9 cellular contexts compared by ENCODE assay signal in genomic region chr3:189630667-189631372, GRCh38. TPM values are rescaled to one million over a fixed set of nuclear protein-coding genes. Genes with fewer than 3 reads are reported as not detected.
DNase-seq lines count a peak whose midpoint lies in the region; ATAC-seq and TF ChIP-seq lines count a peak whose summit lies in the region.
"Had no signal": no experiment of that assay in that cellular context is flagged by ENCODE, and none has a peak within 500 bp of the region (broad histone marks: within the 10 kb centered on the region; RNA-seq: fewer than 3 reads in every experiment).

No MANE protein-coding gene starts in this region.

- DNase-seq in Right ventricle myocardium superior (no peak), left cardiac atrium (no peak), amygdala (lab: John Stamatoyannopoulos, UW) (no peak), cerebellar cortex (ENCODE audit: low spot score) (no peak), Calu3 (no peak)
- DNase-seq in stimulated activated naive B cell treated with anti-CD40 and anti-IgM and Interleukin-4, amounts not matched to agents 10 μg/mL and 1 μg/mL and 100 μg/mL, for 72 hours = no peak

- H3K36me3 Mint-ChIP-seq in activated T-helper 17 cell treated with anti-CD3 and anti-CD28 coated beads, Interleukin-2, amount 50 U/mL, for 72 hours (ENCODE audit: low read depth) = no peaks in the 10 kb centered on the region
- H3K36me3 Mint-ChIP-seq in stimulated activated naive B cell treated with anti-CD40 and anti-IgM and Interleukin-4, amounts not matched to agents 10 μg/mL and 1 μg/mL and 100 μg/mL, for 72 hours = no peaks in the 10 kb centered on the region
- no peaks in the 10 kb centered on the region for H3K36me3 Mint-ChIP-seq in Calu3 (ENCODE audit: insufficient read depth, unreplicated experiment)

- H3K4me1 Mint-ChIP-seq in activated T-helper 17 cell treated with anti-CD3 and anti-CD28 coated beads, Interleukin-2, amount 50 U/mL, for 72 hours = peaks cover 11% of the 10 kb centered on the region
- peaks cover 0 to 3% of the 10 kb centered on the region in 2 donors for H3K4me1 Mint-ChIP-seq in stimulated activated naive B cell treated with anti-CD40 and anti-IgM and Interleukin-4, amounts not matched to agents 10 μg/mL and 1 μg/mL and 100 μg/mL, for 72 hours
- H3K4me1 Mint-ChIP-seq in Calu3 (ENCODE audit: low read depth, unreplicated experiment) = peaks cover 9% of the 10 kb centered on the region

- intact Hi-C loops in Right ventricle myocardium superior (cut with DNase I) (no loop called here), left cardiac atrium (cut with DNase I) (no loop called here), Calu3 (cut with micrococcal nuclease; ENCODE audit: unreplicated experiment) (no loop called here)

- peak overlapping the region; percentile 44 for H3K27ac Mint-ChIP-seq in activated T-helper 17 cell treated with anti-CD3 and anti-CD28 coated beads, Interleukin-2, amount 50 U/mL, for 72 hours
- peak overlapping the region; percentile 48 for H3K27ac Mint-ChIP-seq in stimulated activated naive B cell treated with anti-CD40 and anti-IgM and Interleukin-4, amounts not matched to agents 10 μg/mL and 1 μg/mL and 100 μg/mL, for 72 hours
- H3K27ac Mint-ChIP-seq in Calu3 (ENCODE audit: unreplicated experiment) = no peak overlapping the region

- no peaks in the 10 kb centered on the region for H3K9me3 Mint-ChIP-seq in activated T-helper 17 cell treated with anti-CD3 and anti-CD28 coated beads, Interleukin-2, amount 50 U/mL, for 72 hours
- no peaks in the 10 kb centered on the region for H3K9me3 Mint-ChIP-seq in stimulated activated naive B cell treated with anti-CD40 and anti-IgM and Interleukin-4, amounts not matched to agents 10 μg/mL and 1 μg/mL and 100 μg/mL, for 72 hours
- H3K9me3 Mint-ChIP-seq in Calu3 (ENCODE audit: low read depth, unreplicated experiment) = no peaks in the 10 kb centered on the region

- BruUV-seq in Calu3 (replicated peaks; lab: Mats Ljungman, UMichigan) = no TSS peak

- no peaks in the 10 kb centered on the region for H3K27me3 Mint-ChIP-seq in activated T-helper 17 cell treated with anti-CD3 and anti-CD28 coated beads, Interleukin-2, amount 50 U/mL, for 72 hours
- no peaks in the 10 kb centered on the region for H3K27me3 Mint-ChIP-seq in stimulated activated naive B cell treated with anti-CD40 and anti-IgM and Interleukin-4, amounts not matched to agents 10 μg/mL and 1 μg/mL and 100 μg/mL, for 72 hours
- no peaks in the 10 kb centered on the region for H3K27me3 Mint-ChIP-seq in Calu3 (ENCODE audit: unreplicated experiment)

- TF ChIP-seq CTCF in Calu3 (IDR thresholded peaks at IDR 0.05; ENCODE audit: unreplicated experiment) = no peak

- ATAC-seq in Right ventricle myocardium superior (ENCODE audit: poor library complexity) (peak; percentile 31), left cardiac atrium (no peak), HG03135 (IDR thresholded peaks at IDR 0.05; ENCODE audit: unreplicated experiment) (peak; percentile 50)
- ATAC-seq in activated T-helper 17 cell treated with anti-CD3 and anti-CD28 coated beads, Interleukin-2, amount 50 U/mL, for 72 hours (replicated peaks) = peak; percentile 52
- peak; percentile 55 to 71 for ATAC-seq in stimulated activated naive B cell treated with anti-CD40 and anti-IgM and Interleukin-4, amounts not matched to agents 10 μg/mL and 1 μg/mL and 100 μg/mL, for 72 hours (replicated peaks)

- CTCF ChIA-PET in Calu3 (lab: Charles Lee) = interaction anchor here (0.5 to 1.2 kb wide), 3 partner anchors 9 to 705 kb away, joined by 3 to 4 read pairs (median 4); no protein-coding TSS in a partner anchor

- peak overlapping the region; percentile 58 for H3K4me3 Mint-ChIP-seq in activated T-helper 17 cell treated with anti-CD3 and anti-CD28 coated beads, Interleukin-2, amount 50 U/mL, for 72 hours
- no peak overlapping the region for H3K4me3 Mint-ChIP-seq in stimulated activated naive B cell treated with anti-CD40 and anti-IgM and Interleukin-4, amounts not matched to agents 10 μg/mL and 1 μg/mL and 100 μg/mL, for 72 hours
- H3K4me3 Mint-ChIP-seq in Calu3 (ENCODE audit: low read depth, unreplicated experiment) = no peak overlapping the region

RNA-seq across cellular contexts. Expression of gene TP63, which starts 0.4 kb away (rescaled TPM):
- total RNA-seq in Right ventricle myocardium superior = 0.11 TPM
- total RNA-seq in left cardiac atrium = under 1 TPM; 0.31 to 0.35 TPM
- total RNA-seq in activated T-helper 17 cell treated with anti-CD3 and anti-CD28 coated beads, Interleukin-2, amount 50 U/mL, for 72 hours = under 1 TPM; 0.76 to 0.98 TPM
- total RNA-seq in Calu3 (2022) = 0.12 TPM in 1 of 2 replicates, not detected in the other
- total RNA-seq: endothelial cell of umbilical vein had no signal

Comparison
In these comparisons a context has a peak if more than half of its experiments do, and no peak if none do; other contexts are left out.
1. ATAC-seq: peak in Right ventricle myocardium superior (single experiment), HG03135 (single experiment), activated T-helper 17 cell treated with anti-CD3 and anti-CD28 coated beads, Interleukin-2, amount 50 U/mL, for 72 hours (single experiment) and stimulated activated naive B cell treated with anti-CD40 and anti-IgM and Interleukin-4, amounts not matched to agents 10 μg/mL and 1 μg/mL and 100 μg/mL, for 72 hours (2 of 2); none in left cardiac atrium (0 of 2).